8 cellular contexts compared by ENCODE assay signal in the genomic region with DNA sequence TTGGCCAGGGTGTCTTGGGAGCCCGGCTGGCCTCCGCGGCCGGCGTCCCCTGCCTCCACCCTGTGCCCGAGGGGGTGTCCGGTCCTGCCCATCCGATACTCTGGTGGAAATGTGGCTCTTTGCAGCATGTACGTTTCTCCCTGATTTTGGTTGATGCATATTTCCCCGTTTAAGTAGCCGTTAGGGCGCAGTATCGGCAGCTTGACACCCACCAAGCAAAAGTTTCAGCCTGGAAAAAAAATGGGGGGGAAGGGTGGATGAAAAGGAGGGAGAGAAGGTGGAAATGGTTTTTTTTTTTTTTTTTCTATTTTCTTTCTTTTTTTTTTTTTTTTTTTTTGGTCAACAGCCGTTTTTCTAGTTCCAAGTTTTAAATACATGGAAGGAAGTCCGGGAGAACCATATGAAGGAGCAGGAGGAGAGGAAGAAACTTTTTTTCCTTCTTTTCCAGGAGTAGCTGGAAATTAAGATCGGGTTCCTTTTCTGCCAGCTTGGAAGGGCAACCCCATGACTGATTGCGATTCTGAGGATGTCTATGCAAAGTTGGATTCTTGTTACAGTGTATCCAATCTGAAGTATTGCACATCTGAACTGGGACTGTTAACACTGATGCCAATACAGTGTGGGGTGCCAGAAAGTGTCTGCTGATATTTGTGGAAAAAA. TPM values are rescaled to one million over a fixed set of nuclear protein-coding genes. Genes with fewer than 3 reads are reported as not detected.
DNase-seq lines count a peak whose midpoint lies in the region; TF ChIP-seq lines count a peak whose summit lies in the region.

No MANE protein-coding gene starts in this region.

- H3K9me3 Mint-ChIP-seq in T-helper 1 cell treated with Interleukin-12 subunit alpha and Interleukin-12 subunit beta and Interleukin-4 antibody, amounts not matched to agents 30 μg/mL and 1 μg/mL, for 36 hours, result no peaks in the 10 kb centered on the region
- H3K9me3 Mint-ChIP-seq in endodermal cell (no peaks in the 10 kb centered on the region), nephron progenitor cell (no peaks in the 10 kb centered on the region)

- peaks cover 28% of the 10 kb centered on the region for H3K36me3 Mint-ChIP-seq in T-helper 1 cell treated with Interleukin-12 subunit alpha and Interleukin-12 subunit beta and Interleukin-4 antibody, amounts not matched to agents 30 μg/mL and 1 μg/mL, for 36 hours (ENCODE audit: low read depth)
- H3K36me3 Mint-ChIP-seq in endodermal cell (ENCODE audit: low read depth), result peaks cover 17% of the 10 kb centered on the region
- peaks cover 18% of the 10 kb centered on the region for H3K36me3 Mint-ChIP-seq in nephron progenitor cell (ENCODE audit: low read depth)

- H3K9me3 ChIP-seq in endodermal cell (ENCODE audit: control insufficient read depth, low read length), result no peaks in the 10 kb centered on the region

- H3K27me3 Mint-ChIP-seq in T-helper 1 cell treated with Interleukin-12 subunit alpha and Interleukin-12 subunit beta and Interleukin-4 antibody, amounts not matched to agents 30 μg/mL and 1 μg/mL, for 36 hours (ENCODE audit: low read depth), result no peaks in the 10 kb centered on the region
- H3K27me3 Mint-ChIP-seq in endodermal cell (ENCODE audit: insufficient read depth) (peaks cover 2% of the 10 kb centered on the region), nephron progenitor cell (ENCODE audit: low read depth, poor library complexity) (no peaks in the 10 kb centered on the region)

- H3K27me3 ChIP-seq in endodermal cell (ENCODE audit: control insufficient read depth, insufficient read depth, low read length, poor library complexity, severe bottlenecking), result no peaks in the 10 kb centered on the region

- H3K4me3 ChIP-seq in endodermal cell (ENCODE audit: low read length), result peak overlapping the region; percentile 95

- no peak overlapping the region for H3K27ac ChIP-seq in endodermal cell (ENCODE audit: low read depth, low read length)

- WGBS in endodermal cell (ENCODE audit: insufficient coverage in 1 of 2, insufficient read length in 1 of 2), 2 experiments, result 0% methylated on average over 1 to 17 of the region's 17 CpGs

- peak overlapping the region; percentile 96 for H3K4me3 Mint-ChIP-seq in T-helper 1 cell treated with Interleukin-12 subunit alpha and Interleukin-12 subunit beta and Interleukin-4 antibody, amounts not matched to agents 30 μg/mL and 1 μg/mL, for 36 hours
- H3K4me3 Mint-ChIP-seq in endodermal cell (peak overlapping the region; percentile 99), nephron progenitor cell (peak overlapping the region; percentile 99)

- H3K9ac ChIP-seq in endodermal cell (ENCODE audit: extremely low read depth, low read length, poor library complexity, severe bottlenecking), result peak overlapping the region; percentile 87

- TF ChIP-seq CTCF in endodermal cell (conservative IDR thresholded peaks at IDR 0.05) (no peak), nephron progenitor cell (IDR thresholded peaks at IDR 0.05) (no peak)

- H3K27ac Mint-ChIP-seq in T-helper 1 cell treated with Interleukin-12 subunit alpha and Interleukin-12 subunit beta and Interleukin-4 antibody, amounts not matched to agents 30 μg/mL and 1 μg/mL, for 36 hours, result peak overlapping the region; percentile 90
- H3K27ac Mint-ChIP-seq in endodermal cell, result peak overlapping the region; percentile 96
- H3K27ac Mint-ChIP-seq in nephron progenitor cell, result peak overlapping the region; percentile 80

- H3K36me3 ChIP-seq in endodermal cell (ENCODE audit: control insufficient read depth, insufficient read depth, low read length), result peaks cover 18% of the 10 kb centered on the region

- DNase-seq in T-helper 1 cell, result no peak
- DNase-seq in RPMI7951 (ENCODE audit: low read depth), result peak; percentile 61
- DNase-seq in endodermal cell, result no peak
- no peak for DNase-seq in nephron progenitor cell
- no peak for DNase-seq in GM19240 (ENCODE audit: insufficient read length, low spot score)
- DNase-seq in effector CD4-positive, alpha-beta T cell, result no peak
- no peak for DNase-seq in germinal center (ENCODE audit: low spot score)

- no peaks in the 10 kb centered on the region for H3K4me1 ChIP-seq in endodermal cell (ENCODE audit: control insufficient read depth, insufficient read depth, low read length)

- peaks cover 44% of the 10 kb centered on the region for H3K4me1 Mint-ChIP-seq in T-helper 1 cell treated with Interleukin-12 subunit alpha and Interleukin-12 subunit beta and Interleukin-4 antibody, amounts not matched to agents 30 μg/mL and 1 μg/mL, for 36 hours (ENCODE audit: low read depth)
- H3K4me1 Mint-ChIP-seq in endodermal cell (peaks cover 26% of the 10 kb centered on the region), nephron progenitor cell (peaks cover 55% of the 10 kb centered on the region)

RNA-seq across cellular contexts. Expression of gene RAP2B, which starts 1.5 kb away (rescaled TPM):
- total RNA-seq in RPMI7951 (2014; rRNA removed; shearing (Covaris generic)), result 10.0 and 10.3 TPM in 2 replicates
- 10 to 100 TPM; 24.7 to 27.3 TPM for total RNA-seq in endodermal cell
- 12.1 TPM for polyA plus RNA-seq in endodermal cell (2013, experiment 1 of 2)
- polyA plus RNA-seq in endodermal cell (2013, experiment 2 of 2), result 12.1 TPM
